ENCODE assay signal across 1 cellular context in the genomic region with DNA sequence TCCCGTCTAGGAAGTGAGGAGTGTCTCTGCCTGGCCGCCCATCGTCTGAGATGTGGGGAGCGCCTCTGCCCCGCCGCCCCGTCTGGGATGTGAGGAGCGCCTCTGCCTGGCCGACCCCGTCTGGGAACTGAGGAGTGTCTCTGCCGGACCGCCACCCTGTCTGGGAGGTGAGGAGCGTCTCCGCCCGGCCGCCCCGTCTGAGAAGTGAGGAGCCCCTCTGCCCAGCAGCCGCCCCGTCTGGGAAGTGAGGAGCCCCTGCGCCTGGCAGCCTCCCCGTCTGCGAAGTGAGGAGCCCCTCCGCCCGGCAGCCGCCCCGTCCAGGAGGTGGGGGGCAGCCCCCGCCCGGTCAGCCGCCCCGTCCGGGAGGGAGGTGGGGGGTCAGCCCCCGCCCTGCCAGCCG. TPM values are rescaled to one million over a fixed set of nuclear protein-coding genes. Genes with fewer than 3 reads are reported as not detected.
"Had no signal": no experiment of that assay in that cellular context is flagged by ENCODE, and none has a peak within 500 bp of the region (broad histone marks: within the 10 kb centered on the region; RNA-seq: fewer than 3 reads in every experiment).

No MANE protein-coding gene starts in this region.

RNA-seq across cellular contexts. Expression of a gene that starts 52.3 kb away (rescaled TPM):
- total RNA-seq: ascending aorta had no signal
